ENCODE assay signal across 17 cellular contexts in genomic region chr11:126214446-126215240, GRCh38. TPM values are rescaled to one million over a fixed set of nuclear protein-coding genes. Genes with fewer than 3 reads are reported as not detected.
A peak's percentile ranks its signal among the peaks of the same experiment; 100 is the strongest.
DNase-seq lines count a peak whose midpoint lies in the region; ATAC-seq and TF ChIP-seq lines count a peak whose summit lies in the region.
"Had no signal": no experiment of that assay in that cellular context is flagged by ENCODE, and none has a peak within 500 bp of the region (broad histone marks: within the 10 kb centered on the region; RNA-seq: fewer than 3 reads in every experiment).

No MANE protein-coding gene starts in this region.

- H2AFZ ChIP-seq in smooth muscle cell (ENCODE audit: low read depth): no peak overlapping the region

- H3K9me3 ChIP-seq in smooth muscle cell (replicated peaks; ENCODE audit: low read depth): no peaks in the 10 kb centered on the region
- H3K9me3 ChIP-seq: BLaER1 treated with 17β-estradiol and CSF1 and Interleukin-3, amounts not matched to agents 10 nM and 100 nM had no signal

- peaks cover 13% of the 10 kb centered on the region for H3K4me1 ChIP-seq in smooth muscle cell (ENCODE audit: low read depth)

- H3K36me3 ChIP-seq in smooth muscle cell (ENCODE audit: low read depth): no peaks in the 10 kb centered on the region

- H3K4me3 ChIP-seq in smooth muscle cell: peak overlapping the region; percentile 32

- no peak for DNase-seq in HEK293T (ENCODE audit: extremely low spot score)
- peak; percentile 21 for DNase-seq in SKM-1 (lab: John Stamatoyannopoulos, UW; ENCODE audit: unreplicated experiment)
- peak; percentile 72 for DNase-seq in kidney tubule cell (ENCODE audit: low spot score)
- DNase-seq in smooth muscle cell (lab: John Stamatoyannopoulos, UW; ENCODE audit: unreplicated experiment): no peak
- DNase-seq in amniotic stem cell (lab: John Stamatoyannopoulos, UW): no peak
- DNase-seq in T1000 (lab: John Stamatoyannopoulos, UW): no peak
- DNase-seq: activated gamma-delta T cell treated with Interleukin-2 at 50 U/mL for 16 hours; DMS79 treated with DMSO at 0.1 percent for 48 hours; dorsolateral prefrontal cortex; hypothalamus; naive thymus-derived CD4-positive, alpha-beta T cell; NCI-H1694; stimulated activated CD4-positive, alpha-beta T cell treated with anti-CD3 and anti-CD28 coated beads, Interleukin-1b, Interleukin-23, amount 100 ng/mL, for 48 hours had no signal

- no peak overlapping the region for H3K9ac ChIP-seq in smooth muscle cell (ENCODE audit: low read depth)

- H3F3A ChIP-seq in smooth muscle cell (ENCODE audit: low read depth): no peaks in the 10 kb centered on the region

- 60% methylated on average over 8 of the region's 8 CpGs for WGBS in smooth muscle cell (ENCODE audit: low lambda C conversion rate)

- CTCF ChIA-PET in HEK293T (lab: Yijun Ruan, JAX): no interaction called here

- POLR2A ChIA-PET in HEK293T (lab: Yijun Ruan, JAX): no interaction called here

- no peak overlapping the region for H3K4me2 ChIP-seq in smooth muscle cell

- no peak overlapping the region for H3K27ac ChIP-seq in smooth muscle cell (ENCODE audit: low read depth)
- H3K27ac ChIP-seq: BLaER1 treated with 17β-estradiol and CSF1 and Interleukin-3, amounts not matched to agents 10 nM and 100 nM had no signal

- no peak for ATAC-seq in GM18867 (IDR thresholded peaks at IDR 0.05; ENCODE audit: unreplicated experiment)
- ATAC-seq: activated CD4-positive, CD25-positive, alpha-beta regulatory T cell treated with anti-CD3 and anti-CD28 coated beads, Interleukin-2, amount 50 U/mL, for 24 hours; naive thymus-derived CD4-positive, alpha-beta T cell; SK-N-SH treated with all-trans-retinoic acid at 6 μM for 48 hours had no signal

- H3K79me2 ChIP-seq in smooth muscle cell (ENCODE audit: low read depth): peaks cover 83% of the 10 kb centered on the region

- no peak for TF ChIP-seq CTCF in smooth muscle cell (IDR thresholded peaks at IDR 0.05; ENCODE audit: borderline replicate concordance, insufficient read depth, poor library complexity, severe bottlenecking)

- H3K27me3 ChIP-seq in smooth muscle cell (ENCODE audit: low read depth): no peaks in the 10 kb centered on the region
- H3K27me3 ChIP-seq: BLaER1 treated with 17β-estradiol and CSF1 and Interleukin-3, amounts not matched to agents 10 nM and 100 nM; dorsolateral prefrontal cortex had no signal

- peaks cover 66% of the 10 kb centered on the region for H4K20me1 ChIP-seq in smooth muscle cell (ENCODE audit: low read depth)

TF ChIP-seq in HEK293T, 16 proteins besides CTCF, POLR2A, EP300 and RAD21:
- TF ChIP-seq NFRKB (IDR thresholded peaks at IDR 0.05) (no peak), ZNF384 (IDR thresholded peaks at IDR 0.05) (0 out of 2 replicates have a peak, but pooled peaks have one; percentile 3)

RNA-seq across cellular contexts. Expression of gene FAM118B, which starts 3.1 kb away (rescaled TPM):
- total RNA-seq in smooth muscle cell: 14.3 and 32.1 TPM in 2 replicates
- 26.1 and 31.6 TPM in 2 replicates for polyA plus RNA-seq in smooth muscle cell

RNA-seq across cellular contexts. Expression of gene RPUSD4, which starts 3.2 kb away (rescaled TPM):
- 11.1 and 34.1 TPM in 2 replicates for total RNA-seq in smooth muscle cell
- 7.6 and 8.6 TPM in 2 replicates for polyA plus RNA-seq in smooth muscle cell

RNA-seq across cellular contexts. Expression of gene SRPRA, which starts 54.1 kb away (rescaled TPM):
- 104 and 115 TPM in 2 replicates for total RNA-seq in smooth muscle cell
- polyA plus RNA-seq in smooth muscle cell: 106 and 108 TPM in 2 replicates

RNA-seq across cellular contexts. Expression of gene FOXRED1, which starts 54.3 kb away (rescaled TPM):
- total RNA-seq in smooth muscle cell: 8.1 and 18.6 TPM in 2 replicates
- 22.1 and 27.9 TPM in 2 replicates for polyA plus RNA-seq in smooth muscle cell

Comparison
In these comparisons a context has a peak if more than half of its experiments do, and no peak if none do; other contexts are left out.
1. DNase-seq: peak in SKM-1 (single experiment) and kidney tubule cell (single experiment); none in HEK293T (single experiment), smooth muscle cell (single experiment), amniotic stem cell (single experiment) and T1000 (single experiment).